ENCODE assay signal across 35 cellular contexts in genomic region chr3:105145516-105145915, GRCh38.
"Had no signal": no experiment of that assay in that cellular context is flagged by ENCODE, and none has a peak within 500 bp of the region (broad histone marks: within the 10 kb centered on the region; RNA-seq: fewer than 3 reads in every experiment).

No MANE protein-coding gene starts in this region.

- H3K36me3 ChIP-seq: brain microvascular endothelial cell, SJCRH30 had no signal

- H3K27me3 Mint-ChIP-seq: activated CD4-positive, alpha-beta memory T cell treated with anti-CD3 and anti-CD28 coated beads, Interleukin-2, amount 10 ng/mL, durations not matched to agents 7 days and 5 days; activated CD8-positive, alpha-beta memory T cell treated with anti-CD3 and anti-CD28 coated beads, Interleukin-2, amount 10 ng/mL, durations not matched to agents 7 days and 5 days had no signal

- H3K9me3 ChIP-seq: SJCRH30 had no signal

- H3K27me3 ChIP-seq: brain microvascular endothelial cell, SJCRH30 had no signal

- H3K4me1 ChIP-seq: SJCRH30 had no signal

- H3K27ac Mint-ChIP-seq: activated B cell treated with CpG ODN at 0.5 μM for 24 hours; activated CD4-positive, alpha-beta memory T cell treated with anti-CD3 and anti-CD28 coated beads, Interleukin-2, amount 10 ng/mL, durations not matched to agents 7 days and 5 days; activated CD8-positive, alpha-beta memory T cell treated with anti-CD3 and anti-CD28 coated beads, Interleukin-2, amount 10 ng/mL, durations not matched to agents 7 days and 5 days; activated naive CD8-positive, alpha-beta T cell treated with anti-CD3 and anti-CD28 coated beads for 36 hours had no signal

- ATAC-seq: activated CD8-positive, alpha-beta memory T cell treated with anti-CD3 and anti-CD28 coated beads, Interleukin-2, amount 10 ng/mL, durations not matched to agents 7 days and 5 days; Panc1 had no signal

- H3K4me3 Mint-ChIP-seq: activated B cell treated with CpG ODN at 0.5 μM for 24 hours; activated CD4-positive, alpha-beta memory T cell treated with anti-CD3 and anti-CD28 coated beads, Interleukin-2, amount 10 ng/mL, durations not matched to agents 7 days and 5 days; activated CD8-positive, alpha-beta memory T cell treated with anti-CD3 and anti-CD28 coated beads, Interleukin-2, amount 10 ng/mL, durations not matched to agents 7 days and 5 days; activated naive CD8-positive, alpha-beta T cell treated with anti-CD3 and anti-CD28 coated beads for 36 hours had no signal

- H3K27ac ChIP-seq: brain microvascular endothelial cell, SJCRH30, VCaP had no signal

- DNase-seq: activated B cell treated with CpG ODN at 0.5 μM for 24 hours; activated CD4-positive, alpha-beta memory T cell treated with anti-CD3 and anti-CD28 coated beads, Interleukin-2, amount 10 ng/mL, durations not matched to agents 7 days and 5 days; activated CD4-positive, alpha-beta T cell treated with anti-CD3 and anti-CD28 coated beads for 4 hours; activated CD4-positive, alpha-beta T cell treated with anti-CD3 and anti-CD28 coated beads, Interleukin-2, amount 50 U/mL, for 1 hour; activated CD4-positive, CD25-positive, alpha-beta regulatory T cell treated with anti-CD3 and anti-CD28 coated beads, Interleukin-2, amount 50 U/mL, for 72 hours; activated CD8-positive, alpha-beta memory T cell treated with anti-CD3 and anti-CD28 coated beads for 24 hours; activated CD8-positive, alpha-beta memory T cell treated with anti-CD3 and anti-CD28 coated beads, Interleukin-2, amount 10 ng/mL, durations not matched to agents 7 days and 5 days; activated CD8-positive, alpha-beta memory T cell treated with anti-CD3 and anti-CD28 coated beads, Interleukin-2, amount 50 U/mL, for 48 hours; activated effector memory CD4-positive, alpha-beta T cell treated with anti-CD3 and anti-CD28 coated beads, Interleukin-2, amount 50 U/mL, for 16 hours; activated naive CD4-positive, alpha-beta T cell; activated naive CD4-positive, alpha-beta T cell treated with anti-CD3 and anti-CD28 coated beads, Interleukin-2, amount 50 U/mL, for 16 hours; activated naive CD8-positive, alpha-beta T cell treated with anti-CD3 and anti-CD28 coated beads for 36 hours; activated T-cell treated with anti-CD3 and anti-CD28 coated beads, Interleukin-2, amount 50 U/mL, for 48 hours; amniotic stem cell; aorta; brain microvascular endothelial cell; central memory CD4-positive, alpha-beta T cell; Karpas-422; KBM-7; NCI-H1105; NCI-H1417 treated with DMSO at 0.1 percent for 48 hours; NCI-H1694 treated with DMSO at 0.1 percent for 48 hours; NCI-H2029 treated with DMSO at 0.1 percent for 48 hours; NCI-H2107; NCI-H226; NCI-H446 treated with DMSO at 0.1 percent for 48 hours; NCI-H774; SHP77; SJCRH30; SW 1271; T-helper 1 cell; T-helper 2 cell; T-helper 9 cell had no signal

- H3K4me3 ChIP-seq: SJCRH30 had no signal

- H3K36me3 Mint-ChIP-seq: activated CD8-positive, alpha-beta memory T cell treated with anti-CD3 and anti-CD28 coated beads, Interleukin-2, amount 10 ng/mL, durations not matched to agents 7 days and 5 days; activated naive CD8-positive, alpha-beta T cell treated with anti-CD3 and anti-CD28 coated beads for 36 hours had no signal

- H3K4me1 Mint-ChIP-seq: activated CD4-positive, alpha-beta memory T cell treated with anti-CD3 and anti-CD28 coated beads, Interleukin-2, amount 10 ng/mL, durations not matched to agents 7 days and 5 days; activated CD8-positive, alpha-beta memory T cell treated with anti-CD3 and anti-CD28 coated beads, Interleukin-2, amount 10 ng/mL, durations not matched to agents 7 days and 5 days; activated naive CD8-positive, alpha-beta T cell treated with anti-CD3 and anti-CD28 coated beads for 36 hours had no signal

- H3K9me3 Mint-ChIP-seq: activated B cell treated with CpG ODN at 0.5 μM for 24 hours; activated CD4-positive, alpha-beta memory T cell treated with anti-CD3 and anti-CD28 coated beads, Interleukin-2, amount 10 ng/mL, durations not matched to agents 7 days and 5 days; activated naive CD8-positive, alpha-beta T cell treated with anti-CD3 and anti-CD28 coated beads for 36 hours had no signal
